Comparison of ENCODE assay signal across 8 cellular contexts in genomic region chr3:41198526-41198925, GRCh38. TPM values are rescaled to one million over a fixed set of nuclear protein-coding genes. Genes with fewer than 3 reads are reported as not detected.
DNase-seq lines count a peak whose midpoint lies in the region; ATAC-seq, FAIRE-seq and TF ChIP-seq lines count a peak whose summit lies in the region.

No MANE protein-coding gene starts in this region.

- SMC1A ChIA-PET in GM12878 (lab: Charles Lee; ENCODE audit: uncharacterized antibody, unreplicated experiment): interaction anchor here (0.8 to 2.2 kb wide), 5 partner anchors 9 to 226 kb away, joined by 3 to 10 read pairs (median 3); no protein-coding TSS in a partner anchor

- no peaks in the 10 kb centered on the region for H3K4me1 ChIP-seq in GM12878 (ENCODE audit: control insufficient read depth, insufficient read depth, low read length)
- peaks cover 20 to 45% (median 37%) of the 10 kb centered on the region in 6 donors for H3K4me1 ChIP-seq in spleen

- H3K9me3 Mint-ChIP-seq in immature natural killer cell: no peaks in the 10 kb centered on the region

- H3K9ac ChIP-seq in GM12878 (ENCODE audit: control insufficient read depth, insufficient read depth, low read length): peak overlapping the region; percentile 94

- H3K4me3 ChIP-seq in GM12878: peak overlapping the region; percentile 82
- peak overlapping the region; percentile 64 to 90 (median 81) for H3K4me3 ChIP-seq in spleen

- RAD21 ChIA-PET in GM12878 (lab: Charles Lee; ENCODE audit: unreplicated experiment): interaction anchor here (1.4 to 4.7 kb wide), 3 partner anchors 11 to 21 kb away, joined by 3 to 35 read pairs (median 3); no protein-coding TSS in a partner anchor

- WGBS in GM12878 (ENCODE audit: insufficient coverage, insufficient replicate concordance, low lambda C conversion rate, missing lambda C conversion rate): 9% methylated on average over 15 of the region's 20 CpGs
- 4 to 10% (median 5%) methylated on average over 11 to 20 of the region's 20 CpGs for WGBS in spleen, 5 donors

- ATAC-seq in GM12878: peak; percentile 1; the same call in 1 of the 3 replicates
- no peak for ATAC-seq in GM21737 (IDR thresholded peaks at IDR 0.05; ENCODE audit: unreplicated experiment)

- POLR2A ChIA-PET in GM12878 (lab: Charles Lee): interaction anchor here (0.6 to 3.5 kb wide), 5 partner anchors 8 to 889 kb away, joined by 3 to 13 read pairs (median 5); no protein-coding TSS in a partner anchor

- intact Hi-C loops in GM12878 (cut with micrococcal nuclease; ENCODE audit: unreplicated experiment) (no loop called here), spleen (cut with DNase I; ENCODE audit: low total_unique reads) (no loop called here)

- CTCF ChIA-PET in GM12878 (lab: Yijun Ruan, JAX): interaction anchor here (0.5 to 0.7 kb wide), 4 partner anchors 614 to 1048 kb away, joined by 3 to 4 read pairs (median 3); no protein-coding TSS in a partner anchor

- H3K4me2 ChIP-seq in GM12878 (ENCODE audit: control insufficient read depth, insufficient read depth): peak overlapping the region; percentile 51

- H3K79me2 ChIP-seq in GM12878 (ENCODE audit: control insufficient read depth, insufficient read depth, low read length): peaks cover 43% of the 10 kb centered on the region

- H3K36me3 Mint-ChIP-seq in immature natural killer cell: no peaks in the 10 kb centered on the region

- H3K27me3 ChIP-seq in GM12878 (replicated peaks in 1 of 2; ENCODE audit: control insufficient read depth in 2 of 2, insufficient read depth in 2 of 2, low read length in 1 of 2) (no peaks in the 10 kb centered on the region), spleen (replicated peaks in 1 of 7) (no peaks in the 10 kb centered on the region)

- 0 out of 2 replicates have a peak, but pooled peaks cover 7% of the 10 kb centered on the region for H4K20me1 ChIP-seq in GM12878 (ENCODE audit: control insufficient read depth, insufficient read depth)

- no TSS peak for BruUV-seq in GM12878 (replicated peaks; lab: Mats Ljungman, UMichigan)

- peaks cover 38 to 43% of the 10 kb centered on the region in 2 donors for H3K4me1 Mint-ChIP-seq in immature natural killer cell

- no peak for TF ChIP-seq POLR2A in GM12878 (IDR thresholded peaks at IDR 0.05; ENCODE audit: low read depth, low read length)
- TF ChIP-seq POLR2A in spleen (IDR thresholded peaks at IDR 0.05): no peak

- H3K27ac ChIP-seq in GM12878 (ENCODE audit: control insufficient read depth, insufficient read depth) (peak overlapping the region; percentile 43; the same call in 1 of the 2 replicates), spleen (peak overlapping the region; percentile 93 to 99 (median 97))

- in situ Hi-C loops in GM12878 (cut with MboI): no loop called here

- H3K4me3 Mint-ChIP-seq in immature natural killer cell: peak overlapping the region; percentile 88 to 90 (median 90)

- TF ChIP-seq CTCF in GM12878 (IDR thresholded peaks at IDR 0.05 in 2 of 3, conservative IDR thresholded peaks at IDR 0.05 in 1 of 3; ENCODE audit: control insufficient read depth in 2 of 3, extremely low read depth in 1 of 3, insufficient read depth in 1 of 3, low read depth in 3 of 3, low read length in 3 of 3): no peak
- TF ChIP-seq CTCF in spleen (IDR thresholded peaks at IDR 0.05 in 8 of 11, conservative IDR thresholded peaks at IDR 0.05 in 3 of 11): no peak

- H3K9me3 ChIP-seq in GM12878 (replicated peaks; ENCODE audit: control insufficient read depth, insufficient read depth, low read length) (no peaks in the 10 kb centered on the region), spleen (no peaks in the 10 kb centered on the region)

- TF ChIP-seq RAD21 in GM12878 (IDR thresholded peaks at IDR 0.05; ENCODE audit: insufficient read depth, low read depth, low read length): no peak

- peaks cover 5 to 16% (median 14%) of the 10 kb centered on the region in 3 donors for H3K27me3 Mint-ChIP-seq in immature natural killer cell (ENCODE audit: low read depth in 3 of 3)

- peak overlapping the region; percentile 92 for H2AFZ ChIP-seq in GM12878 (ENCODE audit: control insufficient read depth, low read depth, low read length)

- FAIRE-seq in GM12878 (lab: Jason Lieb, UNC): no peak

- TF ChIP-seq EP300 in GM12878 (IDR thresholded peaks at IDR 0.05; ENCODE audit: borderline replicate concordance in 1 of 2, control insufficient read depth in 1 of 2, low read depth in 2 of 2, low read length in 2 of 2): no peak

- H3K36me3 ChIP-seq in GM12878 (ENCODE audit: control insufficient read depth in 2 of 2, insufficient read depth in 2 of 2, low read length in 1 of 2) (no peaks in the 10 kb centered on the region), spleen (no peaks in the 10 kb centered on the region)

- peak overlapping the region; percentile 64 to 90 (median 79) for H3K27ac Mint-ChIP-seq in immature natural killer cell

- peak; percentile 6 for DNase-seq in stimulated activated CD4-positive, alpha-beta T cell treated with anti-CD3 and anti-CD28 coated beads, Interleukin-1b, Interleukin-23, amount 100 ng/mL, for 48 hours
- no peak for DNase-seq in stimulated activated CD4-positive, alpha-beta T cell treated with anti-CD3 and anti-CD28 coated beads, Interleukin-12 subunit alpha, Interleukin-12 subunit beta, amount 100 ng/mL, for 4 hours
- DNase-seq in NCI-H2227 treated with DMSO at 0.1 percent for 48 hours (lab: John Stamatoyannopoulos, UW) (peak; percentile 50), GM12878 (ENCODE audit: low read depth, low spot score) (no peak), immature natural killer cell (no peak), spleen (no peak), NCI-H187 treated with DMSO at 0.1 percent for 48 hours (lab: John Stamatoyannopoulos, UW) (no peak)

TF ChIP-seq in GM12878, 131 proteins besides CTCF, POLR2A, EP300 and RAD21:
- no peak for TF ChIP-seq MYB (IDR thresholded peaks at IDR 0.05; ENCODE audit: borderline replicate concordance, low read depth, low read length)
- TF ChIP-seq IRF5 (IDR thresholded peaks at IDR 0.05; ENCODE audit: borderline replicate concordance): no peak
- TF ChIP-seq ATF3 (IDR thresholded peaks at IDR 0.05; ENCODE audit: borderline replicate concordance, extremely low read depth, low read depth, low read length): no peak

RNA-seq across cellular contexts. Expression of gene CTNNB1, which starts 0.8 kb away (rescaled TPM):
- 242 and 270 TPM in 2 replicates for total RNA-seq in GM12878 (2013; cell fraction: nucleolus; rRNA removed)
- 217 and 242 TPM in 2 replicates for total RNA-seq in GM12878 (2014; rRNA removed)
- total RNA-seq in GM12878 (2014; rRNA removed; fragmentation: Illumina TruSeq; extraction: Trizol): 157 and 166 TPM in 2 replicates
- 149 and 152 TPM in 2 replicates for total RNA-seq in GM12878 (2021)
- polyA plus RNA-seq in GM12878 (2011; ENCODE audit: low read depth): 105 TPM
- 151 and 212 TPM in 2 replicates for polyA plus RNA-seq in GM12878 (2011; rRNA removed)
- polyA plus RNA-seq in GM12878 (2011; cell fraction: cytosol; rRNA removed): 314 and 332 TPM in 2 replicates
- 310 and 338 TPM in 2 replicates for polyA plus RNA-seq in GM12878 (2011; cell fraction: nucleus; rRNA removed)
- polyA plus RNA-seq in GM12878 (2012): 107 and 119 TPM in 2 replicates
- polyA plus RNA-seq in GM12878 (2014; fragmentation: Illumina TruSeq; extraction: Trizol): 145 and 146 TPM in 2 replicates
- 10 to 100 TPM; 30.4 to 36.6 TPM for polyA plus RNA-seq in GM12878 (2014; fragmentation: Nextera tagmentation; extraction: Ambion mirVana)
- polyA plus RNA-seq in GM12878 (2014; rRNA removed): 93.5 and 130 TPM in 2 replicates
- polyA plus RNA-seq in GM12878 (2016; fragmentation: Nextera tagmentation; extraction: Ambion mirVana): 10 to 100 TPM; 67.8 to 98.0 TPM
- polyA minus RNA-seq in GM12878 (2011; rRNA and poly(A)+ RNA removed): 1,176 and 1,225 TPM in 2 replicates
- polyA minus RNA-seq in GM12878 (2011; cell fraction: cytosol; rRNA and poly(A)+ RNA removed): 152 and 162 TPM in 2 replicates
- 173 and 276 TPM in 2 replicates for polyA minus RNA-seq in GM12878 (2011; cell fraction: nucleus; rRNA and poly(A)+ RNA removed)
- polyA plus RNA-seq in immature natural killer cell: 10 to 100 TPM; 35.4 to 85.5 (median 70.4) TPM
- 100 to 1,000 TPM; 226 to 347 (median 270) TPM for total RNA-seq in spleen
- 10 to 100 TPM; 48.6 to 100.0 (median 56.4) TPM for polyA plus RNA-seq in spleen

Comparison
In these comparisons a context has a peak if more than half of its experiments do, and no peak if none do; other contexts are left out.
1. DNase-seq: peak in stimulated activated CD4-positive, alpha-beta T cell treated with anti-CD3 and anti-CD28 coated beads, Interleukin-1b, Interleukin-23, amount 100 ng/mL, for 48 hours (single experiment) and NCI-H2227 treated with DMSO at 0.1 percent for 48 hours (single experiment); none in stimulated activated CD4-positive, alpha-beta T cell treated with anti-CD3 and anti-CD28 coated beads, Interleukin-12 subunit alpha, Interleukin-12 subunit beta, amount 100 ng/mL, for 4 hours (single experiment), GM12878 (single experiment), immature natural killer cell (0 of 3), spleen (single experiment) and NCI-H187 treated with DMSO at 0.1 percent for 48 hours (single experiment).